6 cellular contexts compared by ENCODE assay signal in the genomic region with DNA sequence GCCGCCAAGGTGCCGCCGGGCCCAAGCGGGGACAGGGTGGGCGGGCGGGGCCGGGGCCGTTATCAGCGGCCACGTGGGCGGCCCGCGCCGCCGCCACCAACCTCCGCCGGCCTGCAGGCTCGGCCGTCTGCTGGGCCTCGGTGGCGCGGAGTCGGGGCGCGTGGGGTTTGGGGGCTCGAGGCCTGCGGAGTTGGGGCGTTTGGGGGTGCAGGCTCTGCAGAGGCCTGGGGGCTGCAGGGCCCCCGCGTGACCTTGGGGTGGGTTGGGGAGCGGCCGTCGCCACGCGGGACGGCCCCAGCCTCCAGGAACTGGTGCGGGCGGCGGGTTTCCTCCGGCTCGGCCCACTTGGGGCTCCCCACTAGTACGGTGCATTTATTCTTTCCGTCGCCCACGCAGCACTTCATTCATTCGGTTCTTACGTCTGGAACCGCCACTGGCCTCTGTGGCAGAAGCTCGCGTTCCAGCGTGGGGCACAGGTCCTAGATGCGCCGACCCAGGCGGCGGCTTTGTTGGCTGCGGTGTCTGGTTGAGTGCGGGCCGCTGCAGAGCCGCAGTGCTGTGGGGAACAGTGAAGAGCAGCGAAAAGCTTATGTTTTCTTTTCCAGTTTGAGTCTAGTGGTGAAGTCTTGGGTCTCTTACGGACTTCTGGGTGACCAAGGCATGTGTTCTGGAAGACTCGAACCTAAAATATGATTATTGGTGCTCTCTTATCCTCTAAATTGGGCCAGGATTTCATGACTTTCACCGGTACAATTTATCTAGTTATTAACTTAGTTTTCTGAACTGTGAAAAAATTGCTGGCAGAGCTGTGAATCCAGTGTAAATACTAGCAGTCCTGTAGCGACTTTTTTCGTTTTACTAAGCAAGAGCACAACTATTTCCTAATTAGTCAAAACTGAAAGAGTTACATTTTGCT. TPM values are rescaled to one million over a fixed set of nuclear protein-coding genes. Genes with fewer than 3 reads are reported as not detected.
DNase-seq lines count a peak whose midpoint lies in the region; TF ChIP-seq lines count a peak whose summit lies in the region.

No MANE protein-coding gene starts in this region.

- peaks cover 40% of the 10 kb centered on the region for H3K36me3 ChIP-seq in fibroblast of lung (ENCODE audit: control insufficient read depth, insufficient read depth, low read length)

- peaks cover 9% of the 10 kb centered on the region for H3K4me1 ChIP-seq in fibroblast of lung (ENCODE audit: control insufficient read depth, extremely low read depth, insufficient read depth, low read length)

- H3K9me3 ChIP-seq in fibroblast of lung (ENCODE audit: control insufficient read depth, insufficient read depth, low read depth, low read length) = no peaks in the 10 kb centered on the region

- H3K27ac ChIP-seq in C4-2B (peak overlapping the region; percentile 94), fibroblast of lung (ENCODE audit: insufficient read depth, low read length) (peak overlapping the region; percentile 50)

- peaks cover 7% of the 10 kb centered on the region for H3K27me3 Mint-ChIP-seq in HFFc6 (ENCODE audit: insufficient read depth)

- H3K4me3 Mint-ChIP-seq in HFFc6 = peak overlapping the region; percentile 95

- peak overlapping the region; percentile 76 for H3K27ac Mint-ChIP-seq in HFFc6

- peak overlapping the region; percentile 94 for H3K4me2 ChIP-seq in fibroblast of lung (ENCODE audit: extremely low read depth, insufficient read depth, low read length)

- peaks cover 19% of the 10 kb centered on the region for H3K36me3 Mint-ChIP-seq in HFFc6 (ENCODE audit: low read depth)

- H2AFZ ChIP-seq in fibroblast of lung (ENCODE audit: low read length) = no peak overlapping the region

- peak overlapping the region; percentile 65 to 94 (median 78) for H3K4me3 ChIP-seq in fibroblast of lung (replicated peaks in 1 of 4; ENCODE audit: control extremely low read depth in 1 of 4, insufficient read depth in 1 of 4, low read depth in 3 of 4, low read length in 4 of 4)

- no peaks in the 10 kb centered on the region for H3K9me3 Mint-ChIP-seq in HFFc6

- H3K9ac ChIP-seq in fibroblast of lung (ENCODE audit: insufficient read depth, low read length) = peak overlapping the region; percentile 73

- H3K27me3 ChIP-seq in fibroblast of lung (ENCODE audit: control insufficient read depth, insufficient read depth, low read length) = no peaks in the 10 kb centered on the region

- peaks cover 17% of the 10 kb centered on the region for H3K4me1 Mint-ChIP-seq in HFFc6 (ENCODE audit: low read depth)

- no peaks in the 10 kb centered on the region for H4K20me1 ChIP-seq in fibroblast of lung (ENCODE audit: control insufficient read depth, extremely low read depth, insufficient read depth, low read length)

- H3K79me2 ChIP-seq in fibroblast of lung (ENCODE audit: control insufficient read depth, insufficient read depth, low read length) = peaks cover 74% of the 10 kb centered on the region

- peak; percentile 18 for DNase-seq in HFFc6
- DNase-seq in activated CD4-positive, CD25-positive, alpha-beta regulatory T cell (lab: John Stamatoyannopoulos, UW) = peak in 3 of 4 experiments; percentile 29 to 43 (median 35)
- DNase-seq in fibroblast of lung (ENCODE audit: low read depth in 2 of 2) = peak; percentile 8 to 51
- DNase-seq in stimulated activated CD4-positive, alpha-beta T cell treated with anti-CD3 and anti-CD28 coated beads, Interleukin-1b, Interleukin-23, amount 100 ng/mL, for 24 hours (ENCODE audit: low read depth in 4 of 4, low spot score in 1 of 4) = peak; percentile 57 to 78 (median 68)
- DNase-seq in cortex of kidney (lab: John Stamatoyannopoulos, UW) = no peak

- TF ChIP-seq CTCF in C4-2B (conservative IDR thresholded peaks at IDR 0.05) = no peak
- TF ChIP-seq CTCF in HFFc6 (IDR thresholded peaks at IDR 0.05) = no peak
- TF ChIP-seq CTCF in fibroblast of lung (conservative IDR thresholded peaks at IDR 0.05 in 1 of 2, IDR thresholded peaks at IDR 0.05 in 1 of 2; ENCODE audit: low read depth in 1 of 2, low read length in 2 of 2) = no peak

RNA-seq across cellular contexts. Expression of a gene that starts 0.9 kb away (rescaled TPM):
- 10 to 100 TPM; 31.1 to 44.9 (median 38.5) TPM for total RNA-seq in HFFc6 (2021; fragmentation: NEBNext Ultra II Directional; extraction: Animal tissue kit (Norgen Biotek cat#: 25700))
- 38.8 and 52.2 TPM in 2 replicates for total RNA-seq in fibroblast of lung
- polyA plus RNA-seq in fibroblast of lung = 12.9 and 13.5 TPM in 2 replicates
- 23.8 and 28.5 TPM in 2 replicates for polyA plus RNA-seq in fibroblast of lung (2012)
- 28.7 and 36.2 TPM in 2 replicates for polyA minus RNA-seq in fibroblast of lung (ENCODE audit: low replicate concordance)

RNA-seq across cellular contexts. Expression of a gene that starts 2.0 kb away (rescaled TPM):
- 100 to 1,000 TPM; 177 to 231 (median 226) TPM for total RNA-seq in HFFc6 (2021; fragmentation: NEBNext Ultra II Directional; extraction: Animal tissue kit (Norgen Biotek cat#: 25700))
- 87.8 and 88.5 TPM in 2 replicates for total RNA-seq in fibroblast of lung
- 178 and 362 TPM in 2 replicates for polyA plus RNA-seq in fibroblast of lung
- polyA plus RNA-seq in fibroblast of lung (2012) = 127 and 235 TPM in 2 replicates
- polyA minus RNA-seq in fibroblast of lung (ENCODE audit: low replicate concordance) = 95.9 and 194 TPM in 2 replicates

RNA-seq across cellular contexts. Expression of a gene that starts 13.7 kb away (rescaled TPM):
- total RNA-seq in HFFc6 (2021; fragmentation: NEBNext Ultra II Directional; extraction: Animal tissue kit (Norgen Biotek cat#: 25700)) = 100 to 1,000 TPM in 3 of 6 experiments, 10 to 100 TPM in 3; 91.8 to 119 (median 99.1) TPM
- 2.8 and 6.6 TPM in 2 replicates for total RNA-seq in fibroblast of lung
- 26.2 and 31.3 TPM in 2 replicates for polyA plus RNA-seq in fibroblast of lung
- polyA plus RNA-seq in fibroblast of lung (2012) = 42.0 and 49.0 TPM in 2 replicates
- 111 and 114 TPM in 2 replicates for polyA minus RNA-seq in fibroblast of lung (ENCODE audit: low replicate concordance)

RNA-seq across cellular contexts. Expression of a gene that starts 32.9 kb away (rescaled TPM):
- 1 to 10 TPM in 4 of 6 experiments, under 1 TPM in 1, not detected in 1; 0.54 to 3.9 (median 2.8) TPM for total RNA-seq in HFFc6 (2021; fragmentation: NEBNext Ultra II Directional; extraction: Animal tissue kit (Norgen Biotek cat#: 25700))
- total RNA-seq in fibroblast of lung = 0.33 TPM in 1 of 2 replicates, not detected in the other
- 0.37 and 0.59 TPM in 2 replicates for polyA plus RNA-seq in fibroblast of lung
- polyA plus RNA-seq in fibroblast of lung (2012) = 0.96 and 2.0 TPM in 2 replicates
- polyA minus RNA-seq in fibroblast of lung (ENCODE audit: low replicate concordance) = not detected in 2 replicates

RNA-seq across cellular contexts. Expression of a gene that starts 37.9 kb away (rescaled TPM):
- 10 to 100 TPM; 19.8 to 24.5 (median 22.0) TPM for total RNA-seq in HFFc6 (2021; fragmentation: NEBNext Ultra II Directional; extraction: Animal tissue kit (Norgen Biotek cat#: 25700))
- 21.3 and 26.2 TPM in 2 replicates for total RNA-seq in fibroblast of lung
- 18.8 and 21.6 TPM in 2 replicates for polyA plus RNA-seq in fibroblast of lung
- polyA plus RNA-seq in fibroblast of lung (2012) = 16.4 and 19.0 TPM in 2 replicates
- 22.8 and 47.0 TPM in 2 replicates for polyA minus RNA-seq in fibroblast of lung (ENCODE audit: low replicate concordance)

Comparison
In these comparisons a context has a peak if more than half of its experiments do, and no peak if none do; other contexts are left out.
1. RNA of a gene that starts 13.7 kb away (total RNA-seq): 91.8 to 119 TPM in HFFc6; 2.8 to 6.6 TPM in fibroblast of lung; every median in the first group is over 10 times any median in the second.